Comparison of ENCODE assay signal across 8 cellular contexts in genomic region chr14:49634547-49635334, GRCh38. TPM values are rescaled to one million over a fixed set of nuclear protein-coding genes. Genes with fewer than 3 reads are reported as not detected.
DNase-seq lines count a peak whose midpoint lies in the region; ATAC-seq, FAIRE-seq and TF ChIP-seq lines count a peak whose summit lies in the region.

Gene DNAAF2, minus strand, starts transcription at chr14:49635244. Its CDS starts 95 bp downstream, at chr14:49635149.

- peaks cover 51% of the 10 kb centered on the region for H3K4me1 ChIP-seq in HepG2 (ENCODE audit: insufficient read depth, low read length)

- in situ Hi-C loops in HepG2 (cut with HindIII; ENCODE audit: extremely low pct_ligation_motif_present, low pct_unique_long_range_greater_than_20kb) = loop anchor here (5.0 to 10.0 kb wide), 2 partner anchors 133 to 200 kb away; partner anchors contain the start of gene KLHDC2

- H3K4me1 Mint-ChIP-seq in activated CD4-positive, alpha-beta T cell treated with anti-CD3 and anti-CD28 coated beads, Interleukin-2, amount 10 ng/mL, durations not matched to agents 7 days and 5 days = peaks cover 45% of the 10 kb centered on the region

- H3K36me3 Mint-ChIP-seq in activated CD4-positive, alpha-beta T cell treated with anti-CD3 and anti-CD28 coated beads, Interleukin-2, amount 10 ng/mL, durations not matched to agents 7 days and 5 days (ENCODE audit: low read depth) = peaks cover 28% of the 10 kb centered on the region

- no peaks in the 10 kb centered on the region for H3K27me3 ChIP-seq in AG04450 (ENCODE audit: control insufficient read depth, insufficient read depth, low read length)
- H3K27me3 ChIP-seq in HepG2 (ENCODE audit: control insufficient read depth in 1 of 2, insufficient read depth in 2 of 2, low read length in 2 of 2) = no peaks in the 10 kb centered on the region; a peak in 1 of 5 replicates

- peak within 1 kb of the TSS; percentile 94 for H3K9ac ChIP-seq in HepG2 (ENCODE audit: insufficient read depth, low read depth, low read length)

- H3K4me3 Mint-ChIP-seq in activated CD4-positive, alpha-beta T cell treated with anti-CD3 and anti-CD28 coated beads, Interleukin-2, amount 10 ng/mL, durations not matched to agents 7 days and 5 days = peak within 1 kb of the TSS; percentile 92

- H3K27ac ChIP-seq in AG04450 (ENCODE audit: low read depth, low read length) (peak within 1 kb of the TSS; percentile 92), HepG2 (ENCODE audit: extremely low read length, insufficient read depth, low read length) (peak within 1 kb of the TSS; percentile 93)

- H3K36me3 ChIP-seq in HepG2 (replicated peaks in 1 of 2; ENCODE audit: control insufficient read depth in 1 of 2, insufficient read depth in 2 of 2, low read length in 2 of 2) = peaks cover 1 to 8% of the 10 kb centered on the region in 2 experiments; a peak in 3 of 5 replicates

- CTCF ChIA-PET in AG04450 (lab: Charles Lee) (interaction anchor here (0.6 to 2.2 kb wide), 18 partner anchors 9 to 481 kb away, joined by 3 to 50 read pairs (median 5); partner anchors contain the start of genes KLHDC1, KLHDC2, MGAT2 and NEMF), HepG2 (lab: Yijun Ruan, JAX; ENCODE audit: low intra/inter-chr PET ratio, low total read pairs) (interaction anchor here (1.3 to 2.2 kb wide), 2 partner anchors 14 to 195 kb away, joined by 3 to 11 read pairs; partner anchors contain the start of genes MGAT2 and RPL36AL)
- CTCF ChIA-PET in activated CD4-positive, alpha-beta T cell treated with anti-CD3 and anti-CD28 coated beads, Interleukin-2, amount 10 ng/mL, durations not matched to agents 7 days and 5 days (lab: Charles Lee) = interaction anchor here (0.8 to 3.3 kb wide), 30 partner anchors 8 to 1225 kb away, joined by 3 to 67 read pairs (median 4); partner anchors contain the start of genes ARF6, KLHDC2, LRR1 and MGAT2

- TSS peak; percentile 45 for BruUV-seq in HepG2 (replicated peaks; lab: Mats Ljungman, UMichigan)

- H3K27ac Mint-ChIP-seq in activated CD4-positive, alpha-beta T cell treated with anti-CD3 and anti-CD28 coated beads, Interleukin-2, amount 10 ng/mL, durations not matched to agents 7 days and 5 days = peak within 1 kb of the TSS; percentile 94

- TF ChIP-seq CTCF in AG04450 (IDR thresholded peaks at IDR 0.05; ENCODE audit: low read depth, low read length) (no peak), HepG2 (CRISPR knock-in tag; IDR thresholded peaks at IDR 0.05) (no peak; the same call in 1 of the 2 replicates)

- no peaks in the 10 kb centered on the region for H3K27me3 Mint-ChIP-seq in activated CD4-positive, alpha-beta T cell treated with anti-CD3 and anti-CD28 coated beads, Interleukin-2, amount 10 ng/mL, durations not matched to agents 7 days and 5 days

- H3K4me2 ChIP-seq in HepG2 (ENCODE audit: low read depth, low read length) = peak within 1 kb of the TSS; percentile 82

- H3K79me2 ChIP-seq in HepG2 (ENCODE audit: insufficient read depth, low read length) = peaks cover 69% of the 10 kb centered on the region

- no peak for DNase-seq in AG04450 (ENCODE audit: low read depth, low spot score)
- peak; percentile 53 for DNase-seq in NCI-H2196 treated with DMSO at 0.1 percent for 48 hours (lab: John Stamatoyannopoulos, UW; ENCODE audit: unreplicated experiment)
- peak; percentile 70 for DNase-seq in activated CD4-positive, alpha-beta T cell treated with anti-CD3 and anti-CD28 coated beads, Interleukin-2, amount 10 ng/mL, durations not matched to agents 7 days and 5 days
- DNase-seq in cortex of kidney (lab: John Stamatoyannopoulos, UW) = peak; percentile 29
- peak; percentile 76 for DNase-seq in HepG2 (ENCODE audit: low spot score)
- DNase-seq in stimulated activated CD4-positive, alpha-beta T cell treated with anti-CD3 and anti-CD28 coated beads, Interleukin-4, amount 100 ng/mL, for 4 hours = peak; percentile 57 to 60

- H3K4me3 ChIP-seq in AG04450 (ENCODE audit: low read depth, low read length) (peak within 1 kb of the TSS; percentile 94), HepG2 (replicated peaks in 1 of 3; ENCODE audit: insufficient read depth in 1 of 3, low read depth in 2 of 3, low read length in 3 of 3) (peak within 1 kb of the TSS; percentile 87 to 99 (median 96))

- no peak within 1 kb of the TSS for H2AFZ ChIP-seq in HepG2 (ENCODE audit: low read length)

- FAIRE-seq in HepG2 (lab: Jason Lieb, UNC) = no peak

- ATAC-seq in GM18873 (IDR thresholded peaks at IDR 0.05; ENCODE audit: low FRiP score, unreplicated experiment) (peak; percentile 21), HG03139 (IDR thresholded peaks at IDR 0.05; ENCODE audit: unreplicated experiment) (peak; percentile 24), HepG2 (peak; percentile 61)

- H4K20me1 ChIP-seq in HepG2 (ENCODE audit: insufficient read depth, low read length) = 0 out of 2 replicates have a peak, but pooled peaks cover 6% of the 10 kb centered on the region

- POLR2A ChIA-PET in AG04450 (lab: Yijun Ruan, JAX) = interaction anchor here (0.6 to 2.9 kb wide), 8 partner anchors 11 to 134 kb away, joined by 3 to 41 read pairs (median 8); partner anchors contain the start of genes KLHDC1, KLHDC2, MGAT2 and POLE2
- POLR2A ChIA-PET in activated CD4-positive, alpha-beta T cell treated with anti-CD3 and anti-CD28 coated beads, Interleukin-2, amount 10 ng/mL, durations not matched to agents 7 days and 5 days (lab: Charles Lee) = interaction anchor here (0.8 to 2.3 kb wide), 3 partner anchors 14 to 133 kb away, joined by 3 to 15 read pairs (median 4); partner anchors contain the start of genes KLHDC2, MGAT2, RPL36AL and RPS29
- POLR2A ChIA-PET in HepG2 (lab: Yijun Ruan, JAX) = interaction anchor here (0.8 to 4.0 kb wide), 21 partner anchors 8 to 369 kb away, joined by 3 to 76 read pairs (median 6); partner anchors contain the start of genes KLHDC1, KLHDC2, LRR1 and MGAT2

- intact Hi-C loops in HepG2 (cut with micrococcal nuclease; ENCODE audit: unreplicated experiment) = loop anchor here (1.0 kb wide), 5 partner anchors 36 to 218 kb away; partner anchors contain the start of genes KLHDC2, LRR1 and NEMF

- TF ChIP-seq RAD21 in HepG2 (CRISPR knock-in tag; IDR thresholded peaks at IDR 0.05) = no peak; the same call in 1 of the 2 replicates

- WGBS in HepG2 (ENCODE audit: low lambda C conversion rate) = 0% methylated on average over 2 of the region's 80 CpGs

- H3K9me3 Mint-ChIP-seq in activated CD4-positive, alpha-beta T cell treated with anti-CD3 and anti-CD28 coated beads, Interleukin-2, amount 10 ng/mL, durations not matched to agents 7 days and 5 days = no peaks in the 10 kb centered on the region

- TF ChIP-seq EP300 in HepG2 (IDR thresholded peaks at IDR 0.05; ENCODE audit: low read depth in 2 of 2, low read length in 2 of 2) (peak in 1 of 2 experiments; percentile 28; a peak in 1 of 4 replicates), HepG2 (CRISPR knock-in tag; IDR thresholded peaks at IDR 0.05; ENCODE audit: borderline replicate concordance) (no peak)

- H3K9me3 ChIP-seq in AG04450 (ENCODE audit: control insufficient read depth, insufficient read depth, low read length) (no peaks in the 10 kb centered on the region; the same call in 1 of the 2 replicates), HepG2 (ENCODE audit: low read length) (no peaks in the 10 kb centered on the region)

- peak; percentile 45 to 62; a peak in 3 of 4 replicates for TF ChIP-seq POLR2A in HepG2 (IDR thresholded peaks at IDR 0.05; ENCODE audit: insufficient read depth in 1 of 2, low read depth in 2 of 2, low read length in 2 of 2)

RNA-seq across cellular contexts. Expression of gene DNAAF2, which starts in this region (rescaled TPM):
- polyA plus RNA-seq in AG04450 (2011; rRNA removed) = 6.6 and 9.1 TPM in 2 replicates
- 1.7 and 3.0 TPM in 2 replicates for polyA minus RNA-seq in AG04450 (2011; rRNA and poly(A)+ RNA removed)
- 1 to 10 TPM; 5.1 to 5.2 TPM for total RNA-seq in activated CD4-positive, alpha-beta T cell treated with anti-CD3 and anti-CD28 coated beads, Interleukin-2, amount 10 ng/mL, durations not matched to agents 7 days and 5 days
- 13.6 and 17.9 TPM in 2 replicates for total RNA-seq in HepG2 (2016; rRNA removed; fragmentation: Illumina TruSeq; extraction: Trizol)
- 4.8 and 5.7 TPM in 2 replicates for total RNA-seq in HepG2 (2016; cell fraction: cytosol; rRNA removed; fragmentation: Illumina TruSeq; extraction: Trizol; ENCODE audit: low read depth)
- 14.5 and 17.7 TPM in 2 replicates for total RNA-seq in HepG2 (2016; cell fraction: insoluble cytoplasmic fraction; rRNA removed; fragmentation: Illumina TruSeq; extraction: Trizol)
- total RNA-seq in HepG2 (2016; cell fraction: membrane; rRNA removed; fragmentation: Illumina TruSeq; extraction: Trizol) = 10.8 and 12.3 TPM in 2 replicates
- 7.0 and 8.3 TPM in 2 replicates for total RNA-seq in HepG2 (2016; cell fraction: nucleus; rRNA removed; fragmentation: Illumina TruSeq; extraction: Trizol)
- polyA plus RNA-seq in HepG2 (2011; rRNA removed) = 6.1 TPM in 2 replicates
- polyA plus RNA-seq in HepG2 (2011; cell fraction: cytosol; rRNA removed) = 4.9 and 5.2 TPM in 2 replicates
- 2.5 and 2.7 TPM in 2 replicates for polyA plus RNA-seq in HepG2 (2011; cell fraction: nucleus; rRNA removed)
- polyA plus RNA-seq in HepG2 (2012) = 7.4 and 8.1 TPM in 2 replicates
- polyA plus RNA-seq in HepG2 (2016; cell fraction: cytosol; fragmentation: Illumina TruSeq; extraction: Trizol; ENCODE audit: low read depth) = 3.3 and 4.7 TPM in 2 replicates
- 17.1 and 19.1 TPM in 2 replicates for polyA plus RNA-seq in HepG2 (2016; cell fraction: insoluble cytoplasmic fraction; fragmentation: Illumina TruSeq; extraction: Trizol; ENCODE audit: low read depth)
- 7.1 and 7.4 TPM in 2 replicates for polyA plus RNA-seq in HepG2 (2016; cell fraction: membrane; fragmentation: Illumina TruSeq; extraction: Trizol; ENCODE audit: low read depth)
- 9.5 and 10.7 TPM in 2 replicates for polyA plus RNA-seq in HepG2 (2016; cell fraction: nucleus; fragmentation: Illumina TruSeq; extraction: Trizol; ENCODE audit: insufficient read depth, low read depth)
- 2.7 and 3.1 TPM in 2 replicates for polyA minus RNA-seq in HepG2 (2011; rRNA and poly(A)+ RNA removed; ENCODE audit: low replicate concordance)
- polyA minus RNA-seq in HepG2 (2011; cell fraction: cytosol; rRNA and poly(A)+ RNA removed) = 3.6 and 4.2 TPM in 2 replicates
- polyA minus RNA-seq in HepG2 (2011; cell fraction: nucleus; rRNA and poly(A)+ RNA removed) = 3.1 and 4.5 TPM in 2 replicates
